10 cellular contexts compared by ENCODE assay signal in the genomic region with DNA sequence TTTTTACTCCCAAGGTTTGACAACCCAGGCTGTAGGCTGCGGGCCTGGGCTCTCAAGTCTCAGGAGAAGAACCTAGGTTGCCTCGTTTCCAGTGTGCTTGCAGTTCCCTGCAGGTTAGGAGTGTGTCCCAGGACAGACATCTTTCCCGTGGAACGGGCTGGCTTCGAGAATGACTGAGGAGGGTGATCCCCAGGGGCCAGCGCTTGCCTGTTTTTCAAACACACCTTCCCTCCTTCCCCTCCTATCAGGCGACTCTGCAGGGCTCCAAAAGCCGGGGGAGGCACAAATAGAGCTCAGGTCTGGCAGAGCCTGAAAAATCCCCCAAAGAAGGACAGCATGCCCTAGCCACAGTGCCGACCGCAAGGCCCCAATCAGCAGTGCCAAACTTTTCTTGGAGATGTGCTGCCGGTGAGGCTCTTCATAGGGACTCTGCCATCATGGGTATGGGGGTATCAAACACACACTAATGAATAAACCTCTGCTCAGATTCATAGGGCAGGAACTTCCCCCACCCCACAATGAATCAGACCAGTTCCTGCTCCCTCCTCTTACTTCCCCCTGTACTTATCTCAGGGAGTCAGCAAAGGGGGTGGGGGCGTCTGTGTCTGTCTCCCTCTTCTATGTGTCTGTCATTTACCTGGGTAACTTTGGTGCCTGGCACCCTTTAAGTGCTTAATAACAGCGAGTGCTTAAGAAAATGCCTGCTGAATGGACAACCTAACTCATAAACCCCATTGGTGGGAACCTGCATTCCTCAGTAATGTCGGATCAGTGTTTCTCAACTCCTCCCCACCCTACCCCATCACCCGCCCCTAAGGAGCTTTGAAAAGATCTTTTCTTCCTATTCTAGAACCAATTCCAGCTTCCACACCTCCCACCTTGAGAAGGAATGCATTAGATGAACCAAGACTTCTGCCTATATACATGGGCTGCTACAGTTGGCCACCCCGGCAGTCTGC. TPM values are rescaled to one million over a fixed set of nuclear protein-coding genes. Genes with fewer than 3 reads are reported as not detected.
DNase-seq lines count a peak whose midpoint lies in the region; ATAC-seq and TF ChIP-seq lines count a peak whose summit lies in the region.
"Had no signal": no experiment of that assay in that cellular context is flagged by ENCODE, and none has a peak within 500 bp of the region (broad histone marks: within the 10 kb centered on the region; RNA-seq: fewer than 3 reads in every experiment).

No MANE protein-coding gene starts in this region.

- peak overlapping the region; percentile 49 for H3K4me3 Mint-ChIP-seq in activated CD4-positive, alpha-beta T cell treated with anti-CD3 and anti-CD28 coated beads, Interleukin-2, amount 10 ng/mL, durations not matched to agents 7 days and 5 days
- H3K4me3 Mint-ChIP-seq in progenitor cell of endocrine pancreas (ENCODE audit: low read depth), result peak overlapping the region; percentile 71

- no peak for TF ChIP-seq CTCF in PC-3 (conservative IDR thresholded peaks at IDR 0.05; ENCODE audit: low read depth, low read length)
- no peak for TF ChIP-seq CTCF in progenitor cell of endocrine pancreas (IDR thresholded peaks at IDR 0.05; ENCODE audit: unreplicated experiment)
- no peak for TF ChIP-seq CTCF in adrenal gland (IDR thresholded peaks at IDR 0.05)

- 41 to 56% (median 54%) methylated on average over 13 to 16 of the region's 16 CpGs for WGBS in adrenal gland, 4 donors

- CTCF ChIA-PET in activated CD4-positive, alpha-beta T cell treated with anti-CD3 and anti-CD28 coated beads, Interleukin-2, amount 10 ng/mL, durations not matched to agents 7 days and 5 days (lab: Charles Lee), result interaction anchor here (0.6 to 1.5 kb wide), 2 partner anchors 29 to 85 kb away, joined by 3 read pairs; no protein-coding TSS in a partner anchor
- CTCF ChIA-PET in PC-3 (lab: Charles Lee), result no interaction called here

- H3K36me3 ChIP-seq in PC-3 (ENCODE audit: low read depth, low read length) (no peaks in the 10 kb centered on the region), adrenal gland (replicated peaks in 1 of 2) (no peaks in the 10 kb centered on the region)
- H3K36me3 ChIP-seq: esophagus muscularis mucosa had no signal

- no peaks in the 10 kb centered on the region for H3K9me2 ChIP-seq in PC-3 (replicated peaks; ENCODE audit: low read length)

- H3K4me1 ChIP-seq in PC-3 (ENCODE audit: insufficient read depth, low read length) (peaks cover 21% of the 10 kb centered on the region), adrenal gland (replicated peaks in 1 of 2) (peaks cover 4 to 10% of the 10 kb centered on the region in 2 donors)

- DNase-seq in activated CD4-positive, alpha-beta T cell treated with anti-CD3 and anti-CD28 coated beads, Interleukin-2, amount 10 ng/mL, durations not matched to agents 7 days and 5 days, result no peak
- no peak for DNase-seq in activated CD4-positive, alpha-beta T cell treated with anti-CD3 and anti-CD28 coated beads for 4 hours
- DNase-seq in PC-3 (peak; percentile 30), epithelial cell of prostate (ENCODE audit: low read depth, low spot score) (no peak), progenitor cell of endocrine pancreas (ENCODE audit: low spot score, unreplicated experiment) (no peak), NCI-H1930 (lab: John Stamatoyannopoulos, UW) (no peak), adrenal gland (no peak)
- no peak for DNase-seq in stimulated activated naive CD4-positive, alpha-beta T cell treated with Interleukin-2 at 50 U/mL for 16 hours (lab: John Stamatoyannopoulos, UW)

- no peaks in the 10 kb centered on the region for H3K9me3 ChIP-seq in PC-3 (ENCODE audit: low read length)
- H3K9me3 ChIP-seq in adrenal gland (replicated peaks in 1 of 3), result no peaks in the 10 kb centered on the region
- H3K9me3 ChIP-seq: esophagus muscularis mucosa had no signal

- H3K36me3 Mint-ChIP-seq in activated CD4-positive, alpha-beta T cell treated with anti-CD3 and anti-CD28 coated beads, Interleukin-2, amount 10 ng/mL, durations not matched to agents 7 days and 5 days (ENCODE audit: low read depth), result no peaks in the 10 kb centered on the region
- no peaks in the 10 kb centered on the region for H3K36me3 Mint-ChIP-seq in progenitor cell of endocrine pancreas (ENCODE audit: insufficient read depth)

- H3K27ac ChIP-seq in PC-3 (ENCODE audit: low read length), result no peak overlapping the region
- H3K27ac ChIP-seq in epithelial cell of prostate, result peak overlapping the region; percentile 49
- no peak overlapping the region for H3K27ac ChIP-seq in adrenal gland
- H3K27ac ChIP-seq: esophagus muscularis mucosa had no signal

- no peaks in the 10 kb centered on the region for H4K20me1 ChIP-seq in PC-3 (ENCODE audit: low read length)

- peaks cover 4% of the 10 kb centered on the region for H3K4me1 Mint-ChIP-seq in activated CD4-positive, alpha-beta T cell treated with anti-CD3 and anti-CD28 coated beads, Interleukin-2, amount 10 ng/mL, durations not matched to agents 7 days and 5 days
- peaks cover 8% of the 10 kb centered on the region for H3K4me1 Mint-ChIP-seq in progenitor cell of endocrine pancreas (ENCODE audit: low read depth)

- H3K9ac ChIP-seq in PC-3 (ENCODE audit: low read length), result no peak overlapping the region

- peak overlapping the region; percentile 72 for H3K4me3 ChIP-seq in PC-3 (ENCODE audit: low read length)
- H3K4me3 ChIP-seq in adrenal gland, result no peak overlapping the region

- POLR2A ChIA-PET in activated CD4-positive, alpha-beta T cell treated with anti-CD3 and anti-CD28 coated beads, Interleukin-2, amount 10 ng/mL, durations not matched to agents 7 days and 5 days (lab: Charles Lee), result no interaction called here
- POLR2A ChIA-PET in PC-3 (lab: Charles Lee; ENCODE audit: unreplicated experiment), result no interaction called here

- no peaks in the 10 kb centered on the region for H3K27me3 ChIP-seq in PC-3 (ENCODE audit: low read length)
- peaks cover 26% of the 10 kb centered on the region for H3K27me3 ChIP-seq in adrenal gland

- no peak for ATAC-seq in PC-3
- ATAC-seq: activated naive CD4-positive, alpha-beta T cell treated with anti-CD3 and anti-CD28 coated beads, Interleukin-2, amount 50 U/mL, for 72 hours had no signal

- H3F3A ChIP-seq in PC-3 (ENCODE audit: low read length, unreplicated experiment), result no peaks in the 10 kb centered on the region

- no peak for TF ChIP-seq POLR2A in adrenal gland (IDR thresholded peaks at IDR 0.05)

- no peaks in the 10 kb centered on the region for H3K9me3 Mint-ChIP-seq in activated CD4-positive, alpha-beta T cell treated with anti-CD3 and anti-CD28 coated beads, Interleukin-2, amount 10 ng/mL, durations not matched to agents 7 days and 5 days
- no peaks in the 10 kb centered on the region for H3K9me3 Mint-ChIP-seq in progenitor cell of endocrine pancreas (ENCODE audit: low read depth)
- H3K9me3 Mint-ChIP-seq: activated naive CD4-positive, alpha-beta T cell treated with anti-CD3 and anti-CD28 coated beads, Interleukin-2, amount 50 U/mL, for 72 hours had no signal

- H2AFZ ChIP-seq in PC-3 (ENCODE audit: low read length), result no peak overlapping the region

- peaks cover 52% of the 10 kb centered on the region for H3K27me3 Mint-ChIP-seq in activated CD4-positive, alpha-beta T cell treated with anti-CD3 and anti-CD28 coated beads, Interleukin-2, amount 10 ng/mL, durations not matched to agents 7 days and 5 days
- H3K27me3 Mint-ChIP-seq in progenitor cell of endocrine pancreas, result peaks cover 61% of the 10 kb centered on the region

- no TSS peak for BruUV-seq in PC-3 (replicated peaks; lab: Mats Ljungman, UMichigan)

- H3K4me2 ChIP-seq in PC-3 (ENCODE audit: low read length), result peak overlapping the region; percentile 93

- peaks cover 10% of the 10 kb centered on the region for H3K79me2 ChIP-seq in PC-3 (ENCODE audit: low read length)

- intact Hi-C loops in PC-3 (cut with micrococcal nuclease), result loop anchor here (5.0 to 10.0 kb wide), 2 partner anchors 103 to 201 kb away; no protein-coding TSS in a partner anchor
- intact Hi-C loops in adrenal gland (cut with DNase I), result no loop called here

- no peak overlapping the region for H3K27ac Mint-ChIP-seq in activated CD4-positive, alpha-beta T cell treated with anti-CD3 and anti-CD28 coated beads, Interleukin-2, amount 10 ng/mL, durations not matched to agents 7 days and 5 days
- H3K27ac Mint-ChIP-seq in progenitor cell of endocrine pancreas, result peak overlapping the region; percentile 13
- H3K27ac Mint-ChIP-seq: activated naive CD4-positive, alpha-beta T cell treated with anti-CD3 and anti-CD28 coated beads, Interleukin-2, amount 50 U/mL, for 72 hours had no signal

RNA-seq across cellular contexts. Expression of gene KCNG1, which starts 1.6 kb away (rescaled TPM):
- not detected for total RNA-seq in activated CD4-positive, alpha-beta T cell treated with anti-CD3 and anti-CD28 coated beads, Interleukin-2, amount 10 ng/mL, durations not matched to agents 7 days and 5 days
- total RNA-seq in PC-3 (2014; rRNA removed), result 61.5 and 74.1 TPM in 2 replicates
- 7.8 and 10.5 TPM in 2 replicates for total RNA-seq in progenitor cell of endocrine pancreas
- 1 to 10 TPM in 3 of 8 donors, under 1 TPM in 2, not detected in 3; 0.14 to 4.7 (median 1.7) TPM for total RNA-seq in adrenal gland
- 1 to 10 TPM in 2 of 3 donors, under 1 TPM in 1; 0.95 to 5.3 (median 1.3) TPM for polyA plus RNA-seq in adrenal gland
